16 cellular contexts compared by ENCODE assay signal in the genomic region with DNA sequence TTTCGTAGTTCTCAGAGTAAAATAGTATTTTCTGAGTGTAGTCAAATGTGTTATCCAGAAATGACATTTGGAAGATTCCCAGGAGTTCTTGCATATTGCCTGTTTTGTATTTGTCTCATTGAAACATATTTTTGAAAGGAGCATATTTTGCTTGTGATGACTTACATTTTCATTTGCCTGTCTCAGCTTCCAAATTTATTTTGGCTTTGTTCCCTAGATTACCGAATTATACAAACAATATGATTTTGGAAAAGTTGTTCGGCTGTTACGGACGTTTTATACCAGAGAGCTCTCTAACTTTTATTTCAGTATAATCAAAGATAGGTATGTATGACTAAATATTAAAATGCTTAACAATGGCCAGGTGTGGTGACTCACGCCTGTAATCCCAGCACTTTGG. TPM values are rescaled to one million over a fixed set of nuclear protein-coding genes. Genes with fewer than 3 reads are reported as not detected.
DNase-seq lines count a peak whose midpoint lies in the region; ATAC-seq and TF ChIP-seq lines count a peak whose summit lies in the region.
"Had no signal": no experiment of that assay in that cellular context is flagged by ENCODE, and none has a peak within 500 bp of the region (broad histone marks: within the 10 kb centered on the region; RNA-seq: fewer than 3 reads in every experiment).

No MANE protein-coding gene starts in this region.

- peak overlapping the region; percentile 61 for H3K27ac Mint-ChIP-seq in chondrocyte (ENCODE audit: unreplicated experiment)

- H3K36me3 Mint-ChIP-seq in chondrocyte (ENCODE audit: low read depth) = peaks cover 26% of the 10 kb centered on the region

- H3K4me1 Mint-ChIP-seq in chondrocyte (ENCODE audit: low read depth) = peaks cover 8% of the 10 kb centered on the region

- H3K79me2 ChIP-seq in hepatocyte = no peaks in the 10 kb centered on the region

- H3K4me1 ChIP-seq in thoracic aorta (ENCODE audit: control insufficient read depth in 1 of 2, low read depth in 2 of 2) (peaks cover 4 to 28% of the 10 kb centered on the region in 2 donors), hepatocyte (ENCODE audit: insufficient read depth) (no peaks in the 10 kb centered on the region)

- no peak overlapping the region for H3K4me3 Mint-ChIP-seq in chondrocyte (ENCODE audit: unreplicated experiment)
- H3K4me3 Mint-ChIP-seq: CD4-positive, CD25-positive, alpha-beta regulatory T cell had no signal

- H3K4me2 ChIP-seq in hepatocyte = no peak overlapping the region
- H3K4me2 ChIP-seq: BLaER1 treated with 17β-estradiol and CSF1 and Interleukin-3, amounts not matched to agents 10 nM and 100 nM had no signal

- no peaks in the 10 kb centered on the region for H4K20me1 ChIP-seq in hepatocyte (ENCODE audit: insufficient read depth, poor library complexity, severe bottlenecking)
- H4K20me1 ChIP-seq: BLaER1 treated with 17β-estradiol and CSF1 and Interleukin-3, amounts not matched to agents 10 nM and 100 nM had no signal

- H3K36me3 ChIP-seq in thoracic aorta (peaks cover 12% of the 10 kb centered on the region), hepatocyte (replicated peaks; ENCODE audit: insufficient read depth, low read depth) (peaks cover 3% of the 10 kb centered on the region)

- ATAC-seq in left ventricle myocardium superior (peak; percentile 22), Right ventricle myocardium inferior (no peak), thoracic aorta (ENCODE audit: insufficient number of reproducible peaks, low FRiP score, low read depth) (no peak)
- ATAC-seq: GM12878, HCT116 had no signal

- H3K9me3 Mint-ChIP-seq in chondrocyte (ENCODE audit: low read depth) = no peaks in the 10 kb centered on the region
- H3K9me3 Mint-ChIP-seq: CD4-positive, CD25-positive, alpha-beta regulatory T cell had no signal

- no peak overlapping the region for H2AFZ ChIP-seq in hepatocyte

- H3K4me3 ChIP-seq in fibroblast of the aortic adventitia (ENCODE audit: low read depth, low read length) (no peak overlapping the region), thoracic aorta (peak overlapping the region; percentile 18), hepatocyte (no peak overlapping the region)
- H3K4me3 ChIP-seq: BLaER1 treated with 17β-estradiol and CSF1 and Interleukin-3, amounts not matched to agents 10 nM and 100 nM; GM12878 had no signal

- H3K27ac ChIP-seq in thoracic aorta = peak overlapping the region; percentile 58 to 76
- H3K27ac ChIP-seq in hepatocyte = no peak overlapping the region
- H3K27ac ChIP-seq: BLaER1 treated with 17β-estradiol and CSF1 and Interleukin-3, amounts not matched to agents 10 nM and 100 nM; HL-60 had no signal

- no peaks in the 10 kb centered on the region for H3K9me2 ChIP-seq in hepatocyte (replicated peaks; ENCODE audit: insufficient read depth)

- H3K27me3 Mint-ChIP-seq in chondrocyte (ENCODE audit: low read depth) = no peaks in the 10 kb centered on the region
- H3K27me3 Mint-ChIP-seq: CD4-positive, CD25-positive, alpha-beta regulatory T cell had no signal

- no peak for TF ChIP-seq CTCF in chondrocyte (IDR thresholded peaks at IDR 0.05)
- TF ChIP-seq CTCF in fibroblast of the aortic adventitia (IDR thresholded peaks at IDR 0.05; ENCODE audit: insufficient read depth, low read length) = no peak
- TF ChIP-seq CTCF in thoracic aorta (IDR thresholded peaks at IDR 0.05) = no peak
- TF ChIP-seq CTCF in hepatocyte (IDR thresholded peaks at IDR 0.05; ENCODE audit: poor library complexity) = no peak

- no peaks in the 10 kb centered on the region for H3K27me3 ChIP-seq in thoracic aorta (replicated peaks; ENCODE audit: insufficient read depth)
- H3K27me3 ChIP-seq in hepatocyte = no peaks in the 10 kb centered on the region
- H3K27me3 ChIP-seq: BLaER1 treated with 17β-estradiol and CSF1 and Interleukin-3, amounts not matched to agents 10 nM and 100 nM had no signal

- DNase-seq in left ventricle myocardium superior (no peak), Right ventricle myocardium inferior (ENCODE audit: missing footprints) (no peak), chondrocyte (ENCODE audit: low spot score) (no peak), fibroblast of the aortic adventitia (ENCODE audit: low read depth) (peak; percentile 24), thoracic aorta (ENCODE audit: low spot score) (no peak), NCI-H2196 (lab: John Stamatoyannopoulos, UW; ENCODE audit: unreplicated experiment) (no peak), hepatocyte (ENCODE audit: low spot score) (no peak), DMS53 (lab: John Stamatoyannopoulos, UW) (no peak)
- DNase-seq: ACHN; CD4-positive, CD25-positive, alpha-beta regulatory T cell; DMS 273 treated with DMSO at 0.1 percent for 48 hours; DMS79 had no signal

- WGBS in hepatocyte (ENCODE audit: low lambda C conversion rate, missing lambda C conversion rate) = 98% methylated on average over 6 of the region's 6 CpGs

- intact Hi-C loops in left ventricle myocardium superior (cut with micrococcal nuclease) = no loop called here
- intact Hi-C loops in Right ventricle myocardium inferior (cut with DNase I) = no loop called here

- H3K9me3 ChIP-seq in thoracic aorta (no peaks in the 10 kb centered on the region), hepatocyte (ENCODE audit: low read depth) (no peaks in the 10 kb centered on the region)
- H3K9me3 ChIP-seq: BLaER1 treated with 17β-estradiol and CSF1 and Interleukin-3, amounts not matched to agents 10 nM and 100 nM had no signal

RNA-seq across cellular contexts. Expression of gene IARS2, which starts 46.0 kb away (rescaled TPM):
- total RNA-seq in left ventricle myocardium superior (92.0 TPM), Right ventricle myocardium inferior (82.3 TPM), chondrocyte (64.2 to 71.9 TPM (median 64.9 TPM) in 3 replicates), fibroblast of the aortic adventitia (ENCODE audit: low replicate concordance) (89.4 and 132 TPM in 2 replicates), thoracic aorta (10 to 100 TPM; 44.6 to 56.0 TPM), hepatocyte (85.8 and 92.9 TPM in 2 replicates)
- polyA plus RNA-seq in hepatocyte = 48.1 and 55.2 TPM in 2 replicates

RNA-seq across cellular contexts. Expression of gene BPNT1, which starts 50.4 kb away (rescaled TPM):
- total RNA-seq in left ventricle myocardium superior (17.6 TPM), Right ventricle myocardium inferior (19.1 TPM), chondrocyte (16.3 to 26.5 TPM (median 16.9 TPM) in 3 replicates), fibroblast of the aortic adventitia (ENCODE audit: low replicate concordance) (6.8 and 20.3 TPM in 2 replicates), thoracic aorta (10 to 100 TPM; 19.1 to 21.9 TPM), hepatocyte (37.6 and 53.4 TPM in 2 replicates)
- 9.7 and 11.2 TPM in 2 replicates for polyA plus RNA-seq in hepatocyte
